In genomic region chr10:103396067-103396788, GRCh38 we compare ENCODE assay signal across 8 cellular contexts. TPM values are rescaled to one million over a fixed set of nuclear protein-coding genes. Genes with fewer than 3 reads are reported as not detected.
A peak's percentile ranks its signal among the peaks of the same experiment; 100 is the strongest.
DNase-seq lines count a peak whose midpoint lies in the region; ATAC-seq and TF ChIP-seq lines count a peak whose summit lies in the region.

TSS of gene ATP5MK (minus strand) at chr10:103396475. CDS start at chr10:103392457, 4,018 bp downstream.
TSS of gene PDCD11 (plus strand) at chr10:103396626. CDS start at chr10:103398427, 1,801 bp downstream.

- H3K27me3 ChIP-seq in Panc1 (ENCODE audit: control insufficient read depth, insufficient read depth, low read length) (no peaks in the 10 kb centered on the region), muscle layer of duodenum (ENCODE audit: low read depth, low read length) (no peaks in the 10 kb centered on the region)

- intact Hi-C loops in Panc1 (cut with micrococcal nuclease; ENCODE audit: unreplicated experiment): no loop called here

- H3K9me3 ChIP-seq in Panc1 (ENCODE audit: control insufficient read depth, insufficient read depth, low read depth, low read length) (no peaks in the 10 kb centered on the region), muscle layer of duodenum (ENCODE audit: control insufficient read depth in 1 of 2, low read length in 2 of 2) (no peaks in the 10 kb centered on the region)

- in situ Hi-C loops in Panc1 (cut with HindIII; ENCODE audit: low pct_unique_long_range_greater_than_20kb, low sequenced_read_pairs): loop anchor here (10.0 kb wide), 1 partner anchor 79 kb away; the partner anchor contains the start of gene CALHM3

- H3K4me3 ChIP-seq in Panc1 (ENCODE audit: low read depth in 2 of 2, low read length in 2 of 2) (peak within 1 kb of the TSS; percentile 94 to 95), muscle layer of duodenum (ENCODE audit: low read depth in 1 of 2, low read length in 2 of 2) (peak within 1 kb of the TSS; percentile 91 to 96)

- POLR2A ChIA-PET in Panc1 (lab: Charles Lee): interaction anchor here (0.5 to 0.6 kb wide), 2 partner anchors 46 to 479 kb away, joined by 6 to 7 read pairs; no protein-coding TSS in a partner anchor

- H3K36me3 ChIP-seq in Panc1 (ENCODE audit: control insufficient read depth, insufficient read depth, low read length) (peaks cover 64% of the 10 kb centered on the region), muscle layer of duodenum (ENCODE audit: control insufficient read depth in 1 of 2, insufficient read depth in 2 of 2, low read length in 2 of 2) (peaks cover 20 to 32% of the 10 kb centered on the region in 2 donors)

- DNase-seq in DMS53 treated with DMSO at 0.1 percent for 48 hours (lab: John Stamatoyannopoulos, UW; ENCODE audit: unreplicated experiment): peak; percentile 97
- DNase-seq in KG1 (lab: John Stamatoyannopoulos, UW): peak; percentile 93
- peak; percentile 89 for DNase-seq in Panc1 (ENCODE audit: low read depth, low spot score)
- DNase-seq in activated T-cell treated with anti-CD3 and anti-CD28 coated beads, Interleukin-2, amount 50 U/mL, for 48 hours: peak; percentile 97
- DNase-seq in stimulated activated CD8-positive, alpha-beta memory T cell treated with anti-CD3 and anti-CD28 coated beads, Interleukin-7, amount 100 ng/mL, for 48 hours (ENCODE audit: extremely low read depth in 1 of 2, low read depth in 1 of 2): peak; percentile 89 to 98

- H3K27ac ChIP-seq in Panc1 (ENCODE audit: low read length) (peak within 1 kb of the TSS; percentile 97), muscle layer of duodenum (ENCODE audit: low read length) (peak within 1 kb of the TSS; percentile 94)

- BruUV-seq in Panc1 (replicated peaks; lab: Mats Ljungman, UMichigan): TSS peak; percentile 92

- TF ChIP-seq CTCF in Panc1 (IDR thresholded peaks at IDR 0.05): no peak

- CTCF ChIA-PET in Panc1 (lab: Charles Lee): no interaction called here

- ATAC-seq in GM21717 (IDR thresholded peaks at IDR 0.05; ENCODE audit: unreplicated experiment) (peak; percentile 99), Panc1 (peak; percentile 100), esophagus mucosa (peak; percentile 100)

- H3K4me1 ChIP-seq in Panc1 (ENCODE audit: control insufficient read depth, insufficient read depth, low read length) (peaks cover 27% of the 10 kb centered on the region), muscle layer of duodenum (ENCODE audit: control insufficient read depth in 1 of 2, insufficient read depth in 2 of 2, low read length in 2 of 2) (peaks cover 13 to 38% of the 10 kb centered on the region in 2 donors)

RNA-seq across cellular contexts. Expression of gene ATP5MK, which starts in this region (rescaled TPM):
- total RNA-seq in Panc1 (2021; ENCODE audit: unreplicated experiment): 694 TPM
- polyA plus RNA-seq in Panc1 (2012; ENCODE audit: insufficient read length): 427 TPM
- total RNA-seq in esophagus mucosa: 399 TPM

RNA-seq across cellular contexts. Expression of gene PDCD11, which starts in this region (rescaled TPM):
- total RNA-seq in Panc1 (2021; ENCODE audit: unreplicated experiment) (92.8 TPM), esophagus mucosa (23.5 TPM)
- polyA plus RNA-seq in Panc1 (2012; ENCODE audit: insufficient read length): 62.5 TPM

Comparison
In these comparisons a context has a peak if more than half of its experiments do, and no peak if none do; other contexts are left out.
1. Peak in every context shown above with its lines: DNase-seq, ATAC-seq, H3K4me3 ChIP-seq and H3K27ac ChIP-seq.